In the genomic region with DNA sequence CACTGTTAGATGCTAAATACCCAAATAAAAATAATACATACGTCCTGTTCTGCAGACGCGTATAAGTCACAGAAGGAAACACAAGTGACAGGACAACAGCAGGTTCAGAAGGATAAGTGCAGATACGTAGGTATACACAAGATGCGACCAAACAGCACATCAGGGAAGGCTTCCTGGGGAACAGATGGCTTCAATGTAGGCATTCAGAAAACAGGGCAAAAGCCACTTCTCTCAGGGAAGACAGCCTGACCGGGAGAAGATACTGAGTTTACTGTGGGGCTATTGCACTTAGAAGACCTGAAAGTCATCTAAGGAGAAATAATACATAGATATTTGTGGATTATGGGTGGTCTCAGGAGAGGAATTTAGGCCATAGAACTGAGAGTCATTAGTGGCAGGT, we compare ENCODE assay signal across 11 cellular contexts. TPM values are rescaled to one million over a fixed set of nuclear protein-coding genes. Genes with fewer than 3 reads are reported as not detected.
DNase-seq lines count a peak whose midpoint lies in the region; ATAC-seq lines count a peak whose summit lies in the region.
"Had no signal": no experiment of that assay in that cellular context is flagged by ENCODE, and none has a peak within 500 bp of the region (broad histone marks: within the 10 kb centered on the region; RNA-seq: fewer than 3 reads in every experiment).

No MANE protein-coding gene starts in this region.

- peak overlapping the region in 4 of 5 donors; percentile 12 to 68 (median 31) for H3K9ac ChIP-seq in subcutaneous abdominal adipose tissue (ENCODE audit: low read length in 5 of 5)
- H3K9ac ChIP-seq: neural progenitor cell had no signal

- no peak overlapping the region for H3K27ac ChIP-seq in subcutaneous abdominal adipose tissue (ENCODE audit: low read depth, low read length)
- H3K27ac ChIP-seq: neural progenitor cell had no signal

- peaks cover 3 to 41% (median 5%) of the 10 kb centered on the region in 5 donors for H3K4me1 ChIP-seq in subcutaneous abdominal adipose tissue (ENCODE audit: control insufficient read depth in 5 of 5, insufficient read depth in 5 of 5, low read length in 5 of 5)
- H3K4me1 ChIP-seq: neural progenitor cell had no signal

- DNase-seq in activated T-cell treated with anti-CD3 and anti-CD28 coated beads, Interleukin-2, amount 50 U/mL, for 24 hours: no peak
- no peak for DNase-seq in activated T-cell treated with anti-CD3 and anti-CD28 coated beads for 4 hours
- DNase-seq in NAMALWA (ENCODE audit: low spot score): peak; percentile 23
- DNase-seq in effector memory CD8-positive, alpha-beta T cell: no peak
- DNase-seq in SK-N-DZ (ENCODE audit: low spot score): no peak
- no peak for DNase-seq in 8988T
- DNase-seq: aorta, MG63 had no signal

- peaks cover 9 to 30% (median 25%) of the 10 kb centered on the region in 5 donors for H3K36me3 ChIP-seq in subcutaneous abdominal adipose tissue (ENCODE audit: control insufficient read depth in 5 of 5, insufficient read depth in 5 of 5, low read length in 5 of 5)
- H3K36me3 ChIP-seq: MG63, neural progenitor cell had no signal

- peaks cover 0 to 3% (median 0%) of the 10 kb centered on the region in 5 donors for H3K27me3 ChIP-seq in subcutaneous abdominal adipose tissue (ENCODE audit: control insufficient read depth in 5 of 5, insufficient read depth in 4 of 5, low read length in 5 of 5)
- H3K27me3 ChIP-seq: neural progenitor cell had no signal

- peaks cover 0 to 4% (median 0%) of the 10 kb centered on the region in 5 donors for H3K9me3 ChIP-seq in subcutaneous abdominal adipose tissue (ENCODE audit: control insufficient read depth in 5 of 5, low read length in 5 of 5)
- H3K9me3 ChIP-seq: MG63 had no signal

- H3K9me3 Mint-ChIP-seq in activated T-cell treated with anti-CD3 and anti-CD28 coated beads, Interleukin-2, amount 50 U/mL, for 24 hours: no peaks in the 10 kb centered on the region
- no peaks in the 10 kb centered on the region for H3K9me3 Mint-ChIP-seq in effector memory CD8-positive, alpha-beta T cell

- no peak overlapping the region for H3K27ac Mint-ChIP-seq in activated T-cell treated with anti-CD3 and anti-CD28 coated beads, Interleukin-2, amount 50 U/mL, for 24 hours
- H3K27ac Mint-ChIP-seq in effector memory CD8-positive, alpha-beta T cell: peak overlapping the region; percentile 60 to 88
- H3K27ac Mint-ChIP-seq: neural progenitor cell had no signal

- H3K27me3 Mint-ChIP-seq in activated T-cell treated with anti-CD3 and anti-CD28 coated beads, Interleukin-2, amount 50 U/mL, for 24 hours: no peaks in the 10 kb centered on the region
- no peaks in the 10 kb centered on the region for H3K27me3 Mint-ChIP-seq in effector memory CD8-positive, alpha-beta T cell

- peaks cover 10% of the 10 kb centered on the region for H3K36me3 Mint-ChIP-seq in activated T-cell treated with anti-CD3 and anti-CD28 coated beads, Interleukin-2, amount 50 U/mL, for 24 hours (ENCODE audit: low read depth)
- H3K36me3 Mint-ChIP-seq in effector memory CD8-positive, alpha-beta T cell (ENCODE audit: insufficient read depth): peaks cover 13% of the 10 kb centered on the region

- H3K4me1 Mint-ChIP-seq in activated T-cell treated with anti-CD3 and anti-CD28 coated beads, Interleukin-2, amount 50 U/mL, for 24 hours (ENCODE audit: low read depth): peaks cover 32% of the 10 kb centered on the region
- H3K4me1 Mint-ChIP-seq in effector memory CD8-positive, alpha-beta T cell (ENCODE audit: low read depth in 2 of 2): peaks cover 36 to 57% of the 10 kb centered on the region in 2 donors
- H3K4me1 Mint-ChIP-seq: neural progenitor cell had no signal

- H3K4me3 ChIP-seq in subcutaneous abdominal adipose tissue (ENCODE audit: low read depth in 1 of 5, low read length in 5 of 5): peak overlapping the region in 4 of 5 donors; percentile 6 to 81 (median 60)
- H3K4me3 ChIP-seq: MG63, neural progenitor cell had no signal

- H3K4me3 Mint-ChIP-seq in activated T-cell treated with anti-CD3 and anti-CD28 coated beads, Interleukin-2, amount 50 U/mL, for 24 hours: peak overlapping the region; percentile 1
- H3K4me3 Mint-ChIP-seq in effector memory CD8-positive, alpha-beta T cell: peak overlapping the region; percentile 76 to 87
- H3K4me3 Mint-ChIP-seq: neural progenitor cell had no signal

- ATAC-seq in effector memory CD8-positive, alpha-beta T cell (replicated peaks): no peak
- ATAC-seq in GM18873 (IDR thresholded peaks at IDR 0.05; ENCODE audit: low FRiP score, unreplicated experiment): no peak

RNA-seq across cellular contexts. Expression of a gene that starts 1.9 kb away (rescaled TPM):
- not detected in 2 replicates for polyA plus RNA-seq in SK-N-DZ (2014; cell fraction: cytosol; rRNA removed)
- 0.06 TPM in 1 of 2 replicates, not detected in the other for polyA plus RNA-seq in SK-N-DZ (2014; cell fraction: nucleus; rRNA removed)

RNA-seq across cellular contexts. Expression of a gene that starts 4.2 kb away (rescaled TPM):
- polyA plus RNA-seq in SK-N-DZ (2014; cell fraction: cytosol; rRNA removed): 8.2 and 8.5 TPM in 2 replicates
- polyA plus RNA-seq in SK-N-DZ (2014; cell fraction: nucleus; rRNA removed): 0.69 and 0.83 TPM in 2 replicates
